In the genomic region with DNA sequence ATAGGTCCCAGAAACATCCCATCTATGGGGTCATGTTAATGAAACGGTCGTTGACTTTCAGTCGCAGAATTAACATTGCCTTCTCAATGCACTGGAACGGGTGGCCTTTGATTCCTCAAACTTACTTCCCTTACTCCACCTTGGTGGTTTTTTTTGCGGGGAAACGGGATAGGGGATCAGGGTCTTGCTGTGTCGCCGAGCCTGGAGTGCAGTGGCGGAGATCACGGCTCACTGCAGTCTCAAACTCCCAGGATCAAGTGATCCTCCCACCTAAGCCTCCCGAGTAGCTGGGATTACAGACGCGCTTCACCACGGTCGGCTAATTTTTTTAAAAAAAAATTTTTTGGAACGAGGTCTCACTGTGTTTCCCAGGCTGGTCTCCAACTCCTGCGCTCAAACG, we compare ENCODE assay signal across 9 cellular contexts. TPM values are rescaled to one million over a fixed set of nuclear protein-coding genes. Genes with fewer than 3 reads are reported as not detected.
DNase-seq lines count a peak whose midpoint lies in the region; ATAC-seq and TF ChIP-seq lines count a peak whose summit lies in the region.
"Had no signal": no experiment of that assay in that cellular context is flagged by ENCODE, and none has a peak within 500 bp of the region (broad histone marks: within the 10 kb centered on the region; RNA-seq: fewer than 3 reads in every experiment).

No MANE protein-coding gene starts in this region.

- H3K4me3 Mint-ChIP-seq in T-cell (peak overlapping the region; percentile 87 to 92 (median 92)), glutamatergic neuron (ENCODE audit: unreplicated experiment) (peak overlapping the region; percentile 93)

- no peak overlapping the region for H2AFZ ChIP-seq in HCT116 (ENCODE audit: low read depth, low read length, poor library complexity, severe bottlenecking)

- H3K4me3 ChIP-seq in HCT116 (replicated peaks in 1 of 2; ENCODE audit: low read depth in 1 of 2, low read length in 2 of 2) (peak overlapping the region; percentile 89 to 91), skin epidermis (peak overlapping the region; percentile 77 to 99 (median 92))

- peak overlapping the region; percentile 91 for H3K9ac ChIP-seq in HCT116 (ENCODE audit: low read length)

- H3K9me3 Mint-ChIP-seq in T-cell (no peaks in the 10 kb centered on the region), glutamatergic neuron (ENCODE audit: unreplicated experiment) (peaks cover 2% of the 10 kb centered on the region)

- no peak for TF ChIP-seq POLR2A in HCT116 (IDR thresholded peaks at IDR 0.05; ENCODE audit: borderline replicate concordance, extremely low read depth, insufficient read depth, insufficient read length)

- DNase-seq in HCT116 (ENCODE audit: low read depth, low spot score) (no peak), T-cell (no peak), glutamatergic neuron (no peak), hippocampal formation (lab: John Stamatoyannopoulos, UW) (no peak), AG08396 (ENCODE audit: low spot score) (no peak), iPS-NIHi11 (ENCODE audit: low spot score) (no peak)

- H3K27me3 Mint-ChIP-seq in T-cell: no peaks in the 10 kb centered on the region
- H3K27me3 Mint-ChIP-seq in glutamatergic neuron (ENCODE audit: unreplicated experiment): no peaks in the 10 kb centered on the region

- peak overlapping the region; percentile 73 for H3K4me2 ChIP-seq in HCT116 (ENCODE audit: low read length)

- POLR2A ChIA-PET in HCT116 (lab: Charles Lee): no interaction called here
- POLR2A ChIA-PET in T-cell (lab: Charles Lee): interaction anchor here in 1 of 2 donors (0.6 to 3.5 kb wide), 2 partner anchors 15 to 217 kb away, joined by 3 to 18 read pairs; no protein-coding TSS in a partner anchor

- peaks cover 24% of the 10 kb centered on the region for H3K36me3 Mint-ChIP-seq in T-cell
- no peaks in the 10 kb centered on the region for H3K36me3 Mint-ChIP-seq in glutamatergic neuron (ENCODE audit: unreplicated experiment)

- H3K4me1 ChIP-seq in HCT116 (ENCODE audit: control insufficient read depth in 1 of 2, insufficient read depth in 2 of 2, low read length in 2 of 2): peaks cover 17 to 39% of the 10 kb centered on the region in 2 experiments

- no peak for TF ChIP-seq RAD21 in HCT116 (IDR thresholded peaks at IDR 0.05; ENCODE audit: low read depth)

- H4K20me1 ChIP-seq in HCT116 (ENCODE audit: insufficient read depth): peaks cover 3% of the 10 kb centered on the region; the same call in 1 of the 2 replicates

- H3K4me1 Mint-ChIP-seq in T-cell: peaks cover 70 to 75% (median 71%) of the 10 kb centered on the region in 3 donors
- H3K4me1 Mint-ChIP-seq in glutamatergic neuron (ENCODE audit: low read depth, unreplicated experiment): peaks cover 3% of the 10 kb centered on the region

- CTCF ChIA-PET in HCT116 (lab: Charles Lee) (interaction anchor here (1.6 kb wide), 1 partner anchor 395 kb away, joined by 3 read pairs; no protein-coding TSS in a partner anchor), T-cell (lab: Charles Lee) (interaction anchor here in 1 of 2 donors (1.5 to 2.5 kb wide), 3 partner anchors 16 to 192 kb away, joined by 4 to 13 read pairs (median 7); a partner anchor contains a TSS)

- H3K27ac Mint-ChIP-seq in T-cell (peak overlapping the region; percentile 64 to 84), glutamatergic neuron (ENCODE audit: unreplicated experiment) (peak overlapping the region; percentile 81)

- BruUV-seq in HCT116 (replicated peaks; lab: Mats Ljungman, UMichigan): TSS peak; percentile 42

- ATAC-seq in HCT116 (no peak), T-cell (replicated peaks in 1 of 4) (no peak), HG02973 (IDR thresholded peaks at IDR 0.05; ENCODE audit: unreplicated experiment) (no peak)

- H3K27ac ChIP-seq in HCT116 (ENCODE audit: low read depth, low read length) (peak overlapping the region; percentile 56), skin epidermis (peak overlapping the region in 19 of 21 experiments; percentile 79 to 94 (median 89))

- H3K79me2 ChIP-seq in HCT116 (ENCODE audit: insufficient read depth, low read length): peaks cover 57% of the 10 kb centered on the region

- TF ChIP-seq CTCF in HCT116 (IDR thresholded peaks at IDR 0.05 in 2 of 3, conservative IDR thresholded peaks at IDR 0.05 in 1 of 3; ENCODE audit: borderline replicate concordance in 1 of 3, insufficient read depth in 1 of 3, low read depth in 2 of 3, low read length in 2 of 3): no peak
- TF ChIP-seq CTCF in glutamatergic neuron (IDR thresholded peaks at IDR 0.05; ENCODE audit: partially characterized antibody, unreplicated experiment): no peak

- H3K36me3 ChIP-seq in HCT116 (ENCODE audit: control insufficient read depth in 1 of 2, insufficient read depth in 2 of 2, low read length in 2 of 2): peaks cover 6 to 11% of the 10 kb centered on the region in 2 experiments; a peak in 2 of 4 replicates

- intact Hi-C loops in HCT116 (cut with micrococcal nuclease): loop anchor here (5.0 to 10.0 kb wide), 4 partner anchors 100 to 645 kb away; a partner anchor contains a TSS

- no peaks in the 10 kb centered on the region for H3K9me3 ChIP-seq in HCT116 (ENCODE audit: control insufficient read depth in 1 of 2, insufficient read depth in 1 of 2, low read depth in 1 of 2, low read length in 2 of 2)

- H3K27me3 ChIP-seq in HCT116 (ENCODE audit: insufficient read depth, low read length): no peaks in the 10 kb centered on the region

- no peaks in the 10 kb centered on the region for H3K9me2 ChIP-seq in HCT116 (ENCODE audit: insufficient read depth)

- RAD21 ChIA-PET in HCT116 (lab: Charles Lee; ENCODE audit: low non-redundant PET in 1 of 2, low total read pairs in 2 of 2, uncharacterized antibody in 2 of 2, unreplicated experiment in 2 of 2): no interaction called here

TF ChIP-seq in HCT116, 20 proteins besides CTCF, POLR2A, EP300 and RAD21:
- no peak for TF ChIP-seq EZH2phosphoT487 (IDR thresholded peaks at IDR 0.05; ENCODE audit: borderline replicate concordance)
- TF ChIP-seq, protein P1, sequence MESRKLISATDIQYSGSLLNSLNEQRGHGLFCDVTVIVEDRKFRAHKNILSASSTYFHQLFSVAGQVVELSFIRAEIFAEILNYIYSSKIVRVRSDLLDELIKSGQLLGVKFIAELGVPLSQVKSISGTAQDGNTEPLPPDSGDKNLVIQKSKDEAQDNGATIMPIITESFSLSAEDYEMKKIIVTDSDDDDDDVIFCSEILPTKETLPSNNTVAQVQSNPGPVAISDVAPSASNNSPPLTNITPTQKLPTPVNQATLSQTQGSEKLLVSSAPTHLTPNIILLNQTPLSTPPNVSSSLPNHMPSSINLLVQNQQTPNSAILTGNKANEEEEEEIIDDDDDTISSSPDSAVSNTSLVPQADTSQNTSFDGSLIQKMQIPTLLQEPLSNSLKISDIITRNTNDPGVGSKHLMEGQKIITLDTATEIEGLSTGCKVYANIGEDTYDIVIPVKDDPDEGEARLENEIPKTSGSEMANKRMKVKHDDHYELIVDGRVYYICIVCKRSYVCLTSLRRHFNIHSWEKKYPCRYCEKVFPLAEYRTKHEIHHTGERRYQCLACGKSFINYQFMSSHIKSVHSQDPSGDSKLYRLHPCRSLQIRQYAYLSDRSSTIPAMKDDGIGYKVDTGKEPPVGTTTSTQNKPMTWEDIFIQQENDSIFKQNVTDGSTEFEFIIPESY (IDR thresholded peaks at IDR 0.05; ENCODE audit: extremely low read depth, insufficient replicate concordance, low read length): no peak
- no peak for TF ChIP-seq JUND (IDR thresholded peaks at IDR 0.05)
- TF ChIP-seq TCF7L2 (IDR thresholded peaks at IDR 0.05; ENCODE audit: borderline replicate concordance, extremely low read depth, insufficient read depth, insufficient read length): no peak
- TF ChIP-seq ZFX (IDR thresholded peaks at IDR 0.05): no peak
- TF ChIP-seq, protein P2, sequence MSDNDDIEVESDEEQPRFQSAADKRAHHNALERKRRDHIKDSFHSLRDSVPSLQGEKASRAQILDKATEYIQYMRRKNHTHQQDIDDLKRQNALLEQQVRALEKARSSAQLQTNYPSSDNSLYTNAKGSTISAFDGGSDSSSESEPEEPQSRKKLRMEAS (IDR thresholded peaks at IDR 0.05): no peak
- no peak for TF ChIP-seq POLR2AphosphoS5 (IDR thresholded peaks at IDR 0.05; ENCODE audit: low read depth, low read length)
- no peak for TF ChIP-seq ZNF274 (IDR thresholded peaks at IDR 0.05; ENCODE audit: low read depth, low read length)
- no peak for TF ChIP-seq YY1 (IDR thresholded peaks at IDR 0.05; ENCODE audit: extremely low read depth, insufficient replicate concordance, low read depth, low read length)
TF ChIP-seq in HCT116: peak in this region for 0.

RNA-seq across cellular contexts. Expression of a gene that starts 0.8 kb away (rescaled TPM):
- total RNA-seq in HCT116 (2021; ENCODE audit: unreplicated experiment) (43.4 TPM), T-cell (100 to 1,000 TPM in 1 of 5 donors, 10 to 100 TPM in 4; 73.9 to 117 (median 83.4) TPM), glutamatergic neuron (ENCODE audit: unreplicated experiment) (29.3 TPM)
- polyA plus RNA-seq in HCT116 (2012): 16.3 and 19.0 TPM in 2 replicates

RNA-seq across cellular contexts. Expression of a gene that starts 55.4 kb away (rescaled TPM):
- total RNA-seq in HCT116 (2021; ENCODE audit: unreplicated experiment) (not detected), T-cell (under 1 TPM in 2 of 5 donors, not detected in 3; 0.03 to 0.37 TPM), glutamatergic neuron (ENCODE audit: unreplicated experiment) (not detected)
- polyA plus RNA-seq in HCT116 (2012): not detected in 2 replicates
- total RNA-seq: subcutaneous adipose tissue had no signal
